Comparison of ENCODE assay signal across 8 cellular contexts in genomic region chr7:126803060-126803665, GRCh38.
DNase-seq lines count a peak whose midpoint lies in the region; ATAC-seq, FAIRE-seq and TF ChIP-seq lines count a peak whose summit lies in the region.

No MANE protein-coding gene starts in this region.

- TF ChIP-seq EP300 in A549 (IDR thresholded peaks at IDR 0.05), result no peak

- H3K27me3 ChIP-seq in GM06990 (replicated peaks; ENCODE audit: control insufficient read depth, insufficient read depth, low read length) (no peaks in the 10 kb centered on the region), H7 (ENCODE audit: control insufficient read depth, insufficient read depth, low read length) (no peaks in the 10 kb centered on the region)

- TF ChIP-seq POLR2A in A549 (IDR thresholded peaks at IDR 0.05; ENCODE audit: low read length), result no peak

- ATAC-seq in A549 (peak; percentile 92 to 95; a peak in 5 of 6 replicates), left colon (peak; percentile 91)

- peak; percentile 66 to 78 for TF ChIP-seq RAD21 in A549 (conservative IDR thresholded peaks at IDR 0.05 in 1 of 2, IDR thresholded peaks at IDR 0.05 in 1 of 2)

- no peak overlapping the region for H3K4me3 ChIP-seq in A549
- H3K4me3 ChIP-seq in GM06990 (replicated peaks; ENCODE audit: low read depth, low read length), result no peak overlapping the region
- no peak overlapping the region for H3K4me3 ChIP-seq in H7 (ENCODE audit: insufficient read depth, low read depth, low read length)

- intact Hi-C loops in left colon (cut with DNase I, micrococcal nuclease), result no loop called here

- H3K4me1 ChIP-seq in A549, result no peaks in the 10 kb centered on the region

- POLR2A ChIA-PET in A549 (lab: Yijun Ruan, JAX), result no interaction called here

- 2% methylated on average over 3 of the region's 3 CpGs for WGBS in A549 (ENCODE audit: missing lambda C conversion rate)

- no peak overlapping the region for H3K27ac ChIP-seq in A549

- H3K36me3 ChIP-seq in GM06990 (ENCODE audit: control insufficient read depth, insufficient read depth, low read length) (no peaks in the 10 kb centered on the region), H7 (replicated peaks; ENCODE audit: control insufficient read depth, insufficient read depth, low read length) (no peaks in the 10 kb centered on the region)

- CTCF ChIA-PET in A549 (lab: Yijun Ruan, JAX), result interaction anchor here (0.5 to 3.7 kb wide), 13 partner anchors 11 to 711 kb away, joined by 3 to 11 read pairs (median 3); no protein-coding TSS in a partner anchor

- DNase-seq in A549 (ENCODE audit: low read depth in 1 of 2, low spot score in 1 of 2) (peak; percentile 22 to 71), GM06990 (ENCODE audit: extremely low read depth, insufficient read length) (peak; percentile 15), H7 (peak; percentile 53), KG1 (lab: John Stamatoyannopoulos, UW) (peak; percentile 27), OCI-M2 (lab: John Stamatoyannopoulos, UW; ENCODE audit: unreplicated experiment) (peak; percentile 32), brain pericyte (ENCODE audit: low read depth, low spot score) (peak; percentile 6), left colon (peak; percentile 25 to 42), superior temporal gyrus (ENCODE audit: extremely low spot score) (peak; percentile 80)

- no peak overlapping the region for H3K4me2 ChIP-seq in A549

- no peaks in the 10 kb centered on the region for H3K9me3 ChIP-seq in A549

- FAIRE-seq in A549 (lab: Jason Lieb, UNC), result no peak

- TF ChIP-seq CTCF in A549 (IDR thresholded peaks at IDR 0.05), result peak; percentile 64
- TF ChIP-seq CTCF in GM06990 (IDR thresholded peaks at IDR 0.05; ENCODE audit: insufficient read depth, low read length, poor library complexity, severe bottlenecking), result peak; percentile 61

TF ChIP-seq in A549, 52 proteins besides CTCF, POLR2A, EP300 and RAD21:
- no peak for TF ChIP-seq ATOH8 (CRISPR knock-in tag; IDR thresholded peaks at IDR 0.05; ENCODE audit: low read depth)
- TF ChIP-seq NR3C1 (IDR thresholded peaks at IDR 0.05), result no peak
- TF ChIP-seq CEBPB (IDR thresholded peaks at IDR 0.05), result peak in 1 of 2 experiments; percentile 35; a peak in 1 of 4 replicates
- TF ChIP-seq SMC3 (IDR thresholded peaks at IDR 0.05), result peak; percentile 53

Comparison
In these comparisons a context has a peak if more than half of its experiments do, and no peak if none do; other contexts are left out.
1. DNase-seq: peak in every context shown above with its lines; median percentile 80 in superior temporal gyrus; 53 in H7; 46 in A549; 34 in left colon; 32 in OCI-M2; 27 in KG1; 15 in GM06990; 6 in brain pericyte.